Comparison of ENCODE assay signal across 33 cellular contexts in the genomic region with DNA sequence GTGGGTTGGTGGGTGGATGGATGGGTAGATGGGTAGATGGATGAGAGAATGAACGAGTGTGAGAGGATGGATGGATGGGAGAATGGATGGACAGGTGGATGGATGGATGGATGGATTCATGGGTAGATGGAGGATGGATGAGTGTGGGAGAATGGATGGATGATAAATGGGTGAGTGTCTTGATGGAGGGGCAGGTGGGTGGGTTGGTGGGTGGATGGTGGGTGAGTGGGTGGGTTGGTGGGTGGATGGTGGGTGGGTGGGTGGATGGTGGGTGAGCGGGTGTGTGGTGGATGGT. TPM values are rescaled to one million over a fixed set of nuclear protein-coding genes. Genes with fewer than 3 reads are reported as not detected.
"Had no signal": no experiment of that assay in that cellular context is flagged by ENCODE, and none has a peak within 500 bp of the region (broad histone marks: within the 10 kb centered on the region; RNA-seq: fewer than 3 reads in every experiment).

No MANE protein-coding gene starts in this region.

- H3K4me1 ChIP-seq: ascending aorta, breast epithelium, Peyer's patch, SJSA1 had no signal

- H3K9me3 ChIP-seq: ascending aorta, breast epithelium, Peyer's patch, SJSA1, SK-N-SH had no signal

- H3K4me1 Mint-ChIP-seq: activated CD4-positive, alpha-beta T cell treated with anti-CD3 and anti-CD28 coated beads, Interleukin-2, amount 10 ng/mL, durations not matched to agents 7 days and 5 days; activated naive CD4-positive, alpha-beta T cell treated with anti-CD3 and anti-CD28 coated beads, Interleukin-2, amount 10 ng/mL, durations not matched to agents 7 days and 5 days had no signal

- H3K4me3 ChIP-seq: ascending aorta, breast epithelium, Peyer's patch, SJSA1 had no signal

- H3K27ac Mint-ChIP-seq: activated CD4-positive, alpha-beta T cell treated with anti-CD3 and anti-CD28 coated beads, Interleukin-2, amount 10 ng/mL, durations not matched to agents 7 days and 5 days; activated CD8-positive, alpha-beta T cell treated with anti-CD3 and anti-CD28 coated beads, Interleukin-2, amount 10 ng/mL, durations not matched to agents 7 days and 5 days; activated naive CD4-positive, alpha-beta T cell treated with anti-CD3 and anti-CD28 coated beads, Interleukin-2, amount 10 ng/mL, durations not matched to agents 7 days and 5 days; activated naive CD8-positive, alpha-beta T cell treated with anti-CD3 and anti-CD28 coated beads, Interleukin-2, amount 10 ng/mL, durations not matched to agents 7 days and 5 days; activated T-cell treated with anti-CD3 and anti-CD28 coated beads, Interleukin-2, amount 50 U/mL, for 24 hours; T-helper 1 cell treated with Interleukin-12 subunit alpha and Interleukin-12 subunit beta and Interleukin-4 antibody, amounts not matched to agents 30 μg/mL and 1 μg/mL, for 36 hours had no signal

- H3K36me3 ChIP-seq: ascending aorta, breast epithelium, Peyer's patch, SJSA1 had no signal

- H3K36me3 Mint-ChIP-seq: activated naive CD4-positive, alpha-beta T cell treated with anti-CD3 and anti-CD28 coated beads, Interleukin-2, amount 10 ng/mL, durations not matched to agents 7 days and 5 days had no signal

- DNase-seq: activated CD4-positive, alpha-beta T cell treated with anti-CD3 and anti-CD28 coated beads for 1 hour; activated CD4-positive, alpha-beta T cell treated with anti-CD3 and anti-CD28 coated beads, Interleukin-2, amount 10 ng/mL, durations not matched to agents 7 days and 5 days; activated CD4-positive, alpha-beta T cell treated with anti-CD3 and anti-CD28 coated beads, Interleukin-2, amount 50 U/mL, for 48 hours; activated CD4-positive, CD25-positive, alpha-beta regulatory T cell; activated CD8-positive, alpha-beta T cell treated with anti-CD3 and anti-CD28 coated beads, Interleukin-2, amount 10 ng/mL, durations not matched to agents 7 days and 5 days; activated naive CD4-positive, alpha-beta T cell treated with anti-CD3 and anti-CD28 coated beads, Interleukin-2, amount 10 ng/mL, durations not matched to agents 7 days and 5 days; activated naive CD8-positive, alpha-beta T cell treated with anti-CD3 and anti-CD28 coated beads, Interleukin-2, amount 10 ng/mL, durations not matched to agents 7 days and 5 days; activated T-cell treated with anti-CD3 and anti-CD28 coated beads, Interleukin-2, amount 50 U/mL, for 24 hours; NCI-H1092 treated with DMSO at 0.1 percent for 48 hours; NCI-H1417; NCI-H146; NCI-H187; NCI-H2029 treated with DMSO at 0.1 percent for 48 hours; NCI-H2107; NCI-H2171; NCI-H510A; NCI-H526; NCI-H748 treated with DMSO at 0.1 percent for 48 hours; NK-92 treated with Interleukin-12 subunit alpha and Interleukin-12 subunit beta, amount 100 ng/mL, for 24 hours; PC-3; Peyer's patch; RPMI8226; SHP77 treated with DMSO at 0.1 percent for 48 hours; T-helper 9 cell had no signal

- H3K27ac ChIP-seq: ascending aorta, breast epithelium, Peyer's patch, SJSA1, VCaP had no signal

- H3K4me3 Mint-ChIP-seq: activated CD4-positive, alpha-beta T cell treated with anti-CD3 and anti-CD28 coated beads, Interleukin-2, amount 10 ng/mL, durations not matched to agents 7 days and 5 days; activated CD8-positive, alpha-beta T cell treated with anti-CD3 and anti-CD28 coated beads, Interleukin-2, amount 10 ng/mL, durations not matched to agents 7 days and 5 days; activated naive CD4-positive, alpha-beta T cell treated with anti-CD3 and anti-CD28 coated beads, Interleukin-2, amount 10 ng/mL, durations not matched to agents 7 days and 5 days; activated naive CD8-positive, alpha-beta T cell treated with anti-CD3 and anti-CD28 coated beads, Interleukin-2, amount 10 ng/mL, durations not matched to agents 7 days and 5 days; activated T-cell treated with anti-CD3 and anti-CD28 coated beads, Interleukin-2, amount 50 U/mL, for 24 hours; T-helper 1 cell treated with Interleukin-12 subunit alpha and Interleukin-12 subunit beta and Interleukin-4 antibody, amounts not matched to agents 30 μg/mL and 1 μg/mL, for 36 hours had no signal

- H3K9me3 Mint-ChIP-seq: activated CD4-positive, alpha-beta T cell treated with anti-CD3 and anti-CD28 coated beads, Interleukin-2, amount 10 ng/mL, durations not matched to agents 7 days and 5 days; activated naive CD4-positive, alpha-beta T cell treated with anti-CD3 and anti-CD28 coated beads, Interleukin-2, amount 10 ng/mL, durations not matched to agents 7 days and 5 days; activated T-cell treated with anti-CD3 and anti-CD28 coated beads, Interleukin-2, amount 50 U/mL, for 24 hours; T-helper 1 cell treated with Interleukin-12 subunit alpha and Interleukin-12 subunit beta and Interleukin-4 antibody, amounts not matched to agents 30 μg/mL and 1 μg/mL, for 36 hours had no signal

- H3K27me3 ChIP-seq: ascending aorta had no signal

RNA-seq across cellular contexts. Expression of a gene that starts 35.4 kb away (rescaled TPM):
- total RNA-seq: activated CD4-positive, alpha-beta T cell treated with anti-CD3 and anti-CD28 coated beads, Interleukin-2, amount 10 ng/mL, durations not matched to agents 7 days and 5 days; activated CD8-positive, alpha-beta T cell treated with anti-CD3 and anti-CD28 coated beads, Interleukin-2, amount 10 ng/mL, durations not matched to agents 7 days and 5 days; activated naive CD8-positive, alpha-beta T cell treated with anti-CD3 and anti-CD28 coated beads, Interleukin-2, amount 10 ng/mL, durations not matched to agents 7 days and 5 days; ascending aorta; breast epithelium; cardiac septum; M059J; SJSA1 had no signal
- polyA plus RNA-seq: adipose tissue, SK-N-SH had no signal
